In the genomic region with DNA sequence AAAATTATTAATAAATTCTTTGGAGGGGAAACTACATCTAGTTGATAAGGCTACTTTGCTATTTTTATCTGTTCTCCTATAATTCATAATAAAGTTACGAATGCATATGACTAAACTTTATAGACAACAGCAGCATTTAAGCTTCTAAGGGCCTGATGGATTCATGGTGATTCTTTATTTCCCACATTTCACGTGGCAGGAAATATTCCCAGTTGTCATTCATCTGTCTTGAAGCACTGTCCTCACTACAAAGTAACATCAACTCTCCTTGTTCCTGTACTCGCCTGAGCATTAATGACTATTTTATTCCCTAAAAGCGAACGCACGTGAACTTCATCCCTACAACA, we compare ENCODE assay signal across 1 cellular context.
TF ChIP-seq lines count a peak whose summit lies in the region.

No MANE protein-coding gene starts in this region.

TF ChIP-seq in SK-N-SH treated with all-trans-retinoic acid at 6 μM for 48 hours, 23 proteins besides CTCF, POLR2A, EP300 and RAD21 (continued from another document):
- TF ChIP-seq TSHZ2 (CRISPR knock-in tag; IDR thresholded peaks at IDR 0.05) (no peak), TCF4 (CRISPR knock-in tag; IDR thresholded peaks at IDR 0.05; ENCODE audit: borderline replicate concordance) (no peak), ZNF70 (CRISPR knock-in tag; IDR thresholded peaks at IDR 0.05) (no peak), RARB (CRISPR knock-in tag; IDR thresholded peaks at IDR 0.05) (no peak), BACH2 (CRISPR knock-in tag; IDR thresholded peaks at IDR 0.05; ENCODE audit: borderline replicate concordance) (no peak), CSDC2 (CRISPR knock-in tag; IDR thresholded peaks at IDR 0.05) (no peak), ZC3H10 (CRISPR knock-in tag; IDR thresholded peaks at IDR 0.05) (no peak), ZFP3 (CRISPR knock-in tag; IDR thresholded peaks at IDR 0.05) (no peak), ZFP30 (CRISPR knock-in tag; IDR thresholded peaks at IDR 0.05) (no peak), CSRNP3 (CRISPR knock-in tag; IDR thresholded peaks at IDR 0.05) (no peak), ISL1 (CRISPR knock-in tag; IDR thresholded peaks at IDR 0.05) (no peak), OSR1 (CRISPR knock-in tag; IDR thresholded peaks at IDR 0.05) (no peak), ARNTL (CRISPR knock-in tag; IDR thresholded peaks at IDR 0.05; ENCODE audit: borderline replicate concordance, low read depth) (no peak)
- TF ChIP-seq, protein P1, sequence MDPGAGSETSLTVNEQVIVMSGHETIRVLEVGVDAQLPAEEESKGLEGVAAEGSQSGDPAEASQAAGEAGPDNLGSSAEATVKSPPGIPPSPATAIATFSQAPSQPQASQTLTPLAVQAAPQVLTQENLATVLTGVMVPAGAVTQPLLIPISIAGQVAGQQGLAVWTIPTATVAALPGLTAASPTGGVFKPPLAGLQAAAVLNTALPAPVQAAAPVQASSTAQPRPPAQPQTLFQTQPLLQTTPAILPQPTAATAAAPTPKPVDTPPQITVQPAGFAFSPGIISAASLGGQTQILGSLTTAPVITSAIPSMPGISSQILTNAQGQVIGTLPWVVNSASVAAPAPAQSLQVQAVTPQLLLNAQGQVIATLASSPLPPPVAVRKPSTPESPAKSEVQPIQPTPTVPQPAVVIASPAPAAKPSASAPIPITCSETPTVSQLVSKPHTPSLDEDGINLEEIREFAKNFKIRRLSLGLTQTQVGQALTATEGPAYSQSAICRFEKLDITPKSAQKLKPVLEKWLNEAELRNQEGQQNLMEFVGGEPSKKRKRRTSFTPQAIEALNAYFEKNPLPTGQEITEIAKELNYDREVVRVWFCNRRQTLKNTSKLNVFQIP (CRISPR knock-in tag; IDR thresholded peaks at IDR 0.05; ENCODE audit: borderline replicate concordance, low read depth), result no peak
